In genomic region chr5:160423025-160423554, GRCh38 we compare ENCODE assay signal across 8 cellular contexts. TPM values are rescaled to one million over a fixed set of nuclear protein-coding genes. Genes with fewer than 3 reads are reported as not detected.
DNase-seq lines count a peak whose midpoint lies in the region; ATAC-seq and TF ChIP-seq lines count a peak whose summit lies in the region.

No MANE protein-coding gene starts in this region.

- no peaks in the 10 kb centered on the region for H3K27me3 ChIP-seq in HUES64 (ENCODE audit: insufficient read depth, low read length)
- no peaks in the 10 kb centered on the region for H3K27me3 ChIP-seq in kidney epithelial cell (ENCODE audit: control insufficient read depth, insufficient read depth, low read length)
- no peaks in the 10 kb centered on the region for H3K27me3 ChIP-seq in tibial nerve

- intact Hi-C loops in Calu3 (cut with micrococcal nuclease; ENCODE audit: unreplicated experiment), result loop anchor here (5.0 kb wide), 1 partner anchor 44 kb away; no protein-coding TSS in a partner anchor

- 53% methylated on average over 2 of the region's 2 CpGs for WGBS in HUES64
- 40 to 44% methylated on average over 2 of the region's 2 CpGs for WGBS in tibial nerve, 2 donors

- H3K9me3 Mint-ChIP-seq in Calu3 (ENCODE audit: low read depth, unreplicated experiment), result no peaks in the 10 kb centered on the region
- H3K9me3 Mint-ChIP-seq in stimulated activated memory B cell treated with anti-CD40 and anti-IgM and Interleukin-4, amounts not matched to agents 10 μg/mL and 1 μg/mL and 100 μg/mL, for 72 hours, result no peaks in the 10 kb centered on the region

- no peak overlapping the region for H3K9ac ChIP-seq in HUES64 (ENCODE audit: low read depth, low read length)

- CTCF ChIA-PET in Calu3 (lab: Charles Lee), result interaction anchor here (1.5 kb wide), 1 partner anchor 19 kb away, joined by 3 read pairs; no protein-coding TSS in a partner anchor

- H3K4me1 Mint-ChIP-seq in Calu3 (ENCODE audit: low read depth, unreplicated experiment), result peaks cover 64% of the 10 kb centered on the region
- peaks cover 64% of the 10 kb centered on the region for H3K4me1 Mint-ChIP-seq in stimulated activated memory B cell treated with anti-CD40 and anti-IgM and Interleukin-4, amounts not matched to agents 10 μg/mL and 1 μg/mL and 100 μg/mL, for 72 hours

- H3K36me3 Mint-ChIP-seq in Calu3 (ENCODE audit: insufficient read depth, unreplicated experiment), result peaks cover 50% of the 10 kb centered on the region
- H3K36me3 Mint-ChIP-seq in stimulated activated memory B cell treated with anti-CD40 and anti-IgM and Interleukin-4, amounts not matched to agents 10 μg/mL and 1 μg/mL and 100 μg/mL, for 72 hours, result peaks cover 6% of the 10 kb centered on the region

- H3K9me3 ChIP-seq in HUES64 (ENCODE audit: insufficient read depth, low read depth, low read length) (no peaks in the 10 kb centered on the region), tibial nerve (no peaks in the 10 kb centered on the region)

- H3K4me1 ChIP-seq in HUES64 (ENCODE audit: insufficient read depth, low read length) (peaks cover 33% of the 10 kb centered on the region), tibial nerve (peaks cover 0 to 24% (median 12%) of the 10 kb centered on the region in 4 donors)

- H3K36me3 ChIP-seq in HUES64 (ENCODE audit: insufficient read depth, low read length), result peaks cover 58% of the 10 kb centered on the region
- H3K36me3 ChIP-seq in kidney epithelial cell (ENCODE audit: control insufficient read depth, insufficient read depth, low read length), result no peaks in the 10 kb centered on the region
- H3K36me3 ChIP-seq in tibial nerve, result no peaks in the 10 kb centered on the region

- H3K4me3 ChIP-seq in HUES64 (ENCODE audit: low read length) (peak overlapping the region; percentile 97), kidney epithelial cell (ENCODE audit: low read depth, low read length) (peak overlapping the region; percentile 77), tibial nerve (no peak overlapping the region)

- no peak for TF ChIP-seq POLR2A in tibial nerve (IDR thresholded peaks at IDR 0.05)

- TF ChIP-seq EP300 in tibial nerve (IDR thresholded peaks at IDR 0.05), result no peak

- BruUV-seq in Calu3 (replicated peaks; lab: Mats Ljungman, UMichigan), result no TSS peak

- H3K27ac ChIP-seq in HUES64 (ENCODE audit: low read depth, low read length) (no peak overlapping the region), tibial nerve (no peak overlapping the region)

- no peak for ATAC-seq in stimulated activated memory B cell treated with anti-CD40 and anti-IgM and Interleukin-4, amounts not matched to agents 10 μg/mL and 1 μg/mL and 100 μg/mL, for 72 hours

- DNase-seq in Calu3, result no peak
- DNase-seq in SW480 (ENCODE audit: low spot score), result peak; percentile 36
- DNase-seq in kidney epithelial cell (ENCODE audit: low read depth), result no peak
- DNase-seq in tibial nerve (ENCODE audit: low spot score in 2 of 2), result no peak
- no peak for DNase-seq in SHP77 treated with DMSO at 0.1 percent for 48 hours (lab: John Stamatoyannopoulos, UW)
- DNase-seq in GM03348 (ENCODE audit: low spot score), result no peak

- no peak for TF ChIP-seq CTCF in Calu3 (IDR thresholded peaks at IDR 0.05; ENCODE audit: unreplicated experiment)
- TF ChIP-seq CTCF in kidney epithelial cell (IDR thresholded peaks at IDR 0.05; ENCODE audit: insufficient read depth, low read length, poor library complexity, severe bottlenecking), result no peak
- no peak for TF ChIP-seq CTCF in tibial nerve (IDR thresholded peaks at IDR 0.05)

- no peaks in the 10 kb centered on the region for H3K27me3 Mint-ChIP-seq in Calu3 (ENCODE audit: unreplicated experiment)
- H3K27me3 Mint-ChIP-seq in stimulated activated memory B cell treated with anti-CD40 and anti-IgM and Interleukin-4, amounts not matched to agents 10 μg/mL and 1 μg/mL and 100 μg/mL, for 72 hours, result no peaks in the 10 kb centered on the region

- H3K4me3 Mint-ChIP-seq in Calu3 (ENCODE audit: low read depth, unreplicated experiment), result peak overlapping the region; percentile 98
- H3K4me3 Mint-ChIP-seq in stimulated activated memory B cell treated with anti-CD40 and anti-IgM and Interleukin-4, amounts not matched to agents 10 μg/mL and 1 μg/mL and 100 μg/mL, for 72 hours, result no peak overlapping the region

- H3K27ac Mint-ChIP-seq in Calu3 (ENCODE audit: unreplicated experiment), result no peak overlapping the region
- no peak overlapping the region for H3K27ac Mint-ChIP-seq in stimulated activated memory B cell treated with anti-CD40 and anti-IgM and Interleukin-4, amounts not matched to agents 10 μg/mL and 1 μg/mL and 100 μg/mL, for 72 hours

RNA-seq across cellular contexts. Expression of gene PTTG1, which starts 1.4 kb away (rescaled TPM):
- total RNA-seq in Calu3 (2022) (144 and 184 TPM in 2 replicates), kidney epithelial cell (26.0 and 38.9 TPM in 2 replicates), tibial nerve (10 to 100 TPM in 1 of 4 donors, 1 to 10 TPM in 3; 3.7 to 11.1 (median 6.8) TPM)
- polyA plus RNA-seq in HUES64 (2013, experiment 1 of 2), result 181 TPM
- polyA plus RNA-seq in HUES64 (2013, experiment 2 of 2), result 236 TPM

RNA-seq across cellular contexts. Expression of gene SLU7, which starts 4.2 kb away (rescaled TPM):
- total RNA-seq in Calu3 (2022) (62.8 and 71.2 TPM in 2 replicates), kidney epithelial cell (33.3 and 41.2 TPM in 2 replicates), tibial nerve (10 to 100 TPM; 68.2 to 76.8 (median 71.1) TPM)
- 26.2 TPM for polyA plus RNA-seq in HUES64 (2013, experiment 1 of 2)
- 31.1 TPM for polyA plus RNA-seq in HUES64 (2013, experiment 2 of 2)

RNA-seq across cellular contexts. Expression of gene FAM200C, which starts 23.2 kb away (rescaled TPM):
- total RNA-seq in Calu3 (2022) (6.5 and 7.5 TPM in 2 replicates), kidney epithelial cell (1.9 and 2.8 TPM in 2 replicates), tibial nerve (10 to 100 TPM in 1 of 4 donors, 1 to 10 TPM in 3; 5.7 to 12.5 (median 7.1) TPM)
- polyA plus RNA-seq in HUES64 (2013, experiment 1 of 2), result 3.3 TPM
- polyA plus RNA-seq in HUES64 (2013, experiment 2 of 2), result 3.6 TPM

RNA-seq across cellular contexts. Expression of gene C1QTNF2, which starts 52.7 kb away (rescaled TPM):
- total RNA-seq in Calu3 (2022) (not detected in 2 replicates), kidney epithelial cell (0.07 TPM in 1 of 2 replicates, not detected in the other), tibial nerve (1 to 10 TPM; 1.5 to 5.7 (median 3.3) TPM)
- 0.50 TPM for polyA plus RNA-seq in HUES64 (2013, experiment 1 of 2)
- 0.57 TPM for polyA plus RNA-seq in HUES64 (2013, experiment 2 of 2)

Comparison
In these comparisons a context has a peak if more than half of its experiments do, and no peak if none do; other contexts are left out.
1. H3K4me3 ChIP-seq: peak in HUES64 (single experiment) and kidney epithelial cell (single experiment); none in tibial nerve (0 of 4).